ENCODE assay signal across 18 cellular contexts in the genomic region with DNA sequence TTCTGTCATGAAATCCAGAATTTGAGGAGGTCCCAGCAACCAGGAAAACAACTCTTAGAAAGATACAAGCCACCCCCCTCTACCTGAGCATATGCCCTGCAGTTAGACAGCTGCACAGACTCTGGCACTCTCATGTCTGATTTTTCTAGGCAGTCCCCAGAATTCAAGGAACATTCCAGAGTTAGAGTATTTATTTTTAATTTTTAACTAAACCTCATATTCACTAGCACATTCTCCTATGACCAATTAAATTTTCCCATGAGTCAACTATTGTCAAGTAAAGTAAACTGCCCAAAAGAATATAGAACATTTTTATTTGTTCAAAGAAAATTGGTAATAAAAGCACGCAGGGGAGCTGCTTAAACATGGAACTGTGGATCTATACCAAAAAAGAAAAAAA.
DNase-seq lines count a peak whose midpoint lies in the region; ATAC-seq, FAIRE-seq and TF ChIP-seq lines count a peak whose summit lies in the region.
"Had no signal": no experiment of that assay in that cellular context is flagged by ENCODE, and none has a peak within 500 bp of the region (broad histone marks: within the 10 kb centered on the region; RNA-seq: fewer than 3 reads in every experiment).

No MANE protein-coding gene starts in this region.

- TF ChIP-seq EP300 in HepG2 (IDR thresholded peaks at IDR 0.05; ENCODE audit: low read depth in 2 of 2, low read length in 2 of 2) (no peak), HepG2 (CRISPR knock-in tag; IDR thresholded peaks at IDR 0.05; ENCODE audit: borderline replicate concordance) (no peak)

- no peak overlapping the region for H3K9ac ChIP-seq in HepG2 (ENCODE audit: insufficient read depth, low read depth, low read length)

- no peaks in the 10 kb centered on the region for H3K79me2 ChIP-seq in HepG2 (ENCODE audit: insufficient read depth, low read length)

- H3K27ac ChIP-seq in body of pancreas (peak overlapping the region in 2 of 4 donors; percentile 33 to 60), HepG2 (ENCODE audit: extremely low read length, insufficient read depth, low read length) (no peak overlapping the region)

- no peaks in the 10 kb centered on the region for H3K27me3 Mint-ChIP-seq in nephron (ENCODE audit: low read depth)
- no peaks in the 10 kb centered on the region for H3K27me3 Mint-ChIP-seq in activated naive CD8-positive, alpha-beta T cell treated with anti-CD3 and anti-CD28 coated beads for 36 hours
- H3K27me3 Mint-ChIP-seq: B cell; CD4-positive, alpha-beta memory T cell had no signal

- no peaks in the 10 kb centered on the region for H3K27me3 ChIP-seq in body of pancreas
- no peaks in the 10 kb centered on the region; a peak in 1 of 5 replicates for H3K27me3 ChIP-seq in HepG2 (ENCODE audit: control insufficient read depth in 1 of 2, insufficient read depth in 2 of 2, low read length in 2 of 2)

- 43 to 47% methylated on average over 1 of the region's 1 CpG for WGBS in body of pancreas, 2 donors
- WGBS in HepG2 (ENCODE audit: low lambda C conversion rate), result 0% methylated on average over 1 of the region's 1 CpG

- DNase-seq in body of pancreas (no peak), kidney glomerular epithelial cell (lab: John Stamatoyannopoulos, UW) (peak; percentile 32), HepG2 (ENCODE audit: low spot score) (no peak)
- no peak for DNase-seq in activated naive CD8-positive, alpha-beta T cell treated with anti-CD3 and anti-CD28 coated beads for 36 hours
- DNase-seq: C1 segment of cervical spinal cord; CD4-positive, alpha-beta memory T cell; DMS79; GOT3 had no signal

- H3K4me3 ChIP-seq in body of pancreas (no peak overlapping the region), HepG2 (replicated peaks in 1 of 3; ENCODE audit: insufficient read depth in 1 of 3, low read depth in 2 of 3, low read length in 3 of 3) (no peak overlapping the region)
- H3K4me3 ChIP-seq: GM12878, HAP-1 had no signal

- no peaks in the 10 kb centered on the region for H3K36me3 Mint-ChIP-seq in nephron (ENCODE audit: low read depth)
- H3K36me3 Mint-ChIP-seq in activated naive CD8-positive, alpha-beta T cell treated with anti-CD3 and anti-CD28 coated beads for 36 hours, result no peaks in the 10 kb centered on the region
- H3K36me3 Mint-ChIP-seq: CD4-positive, alpha-beta memory T cell had no signal

- peaks cover 8% of the 10 kb centered on the region for H3K9me3 Mint-ChIP-seq in nephron
- H3K9me3 Mint-ChIP-seq in activated naive CD8-positive, alpha-beta T cell treated with anti-CD3 and anti-CD28 coated beads for 36 hours, result peaks cover under 1% of the 10 kb centered on the region

- intact Hi-C loops in body of pancreas (cut with DNase I) (no loop called here), HepG2 (cut with micrococcal nuclease; ENCODE audit: unreplicated experiment) (no loop called here)

- CTCF ChIA-PET in HepG2 (lab: Yijun Ruan, JAX; ENCODE audit: low intra/inter-chr PET ratio, low total read pairs), result no interaction called here

- no peak overlapping the region for H2AFZ ChIP-seq in HepG2 (ENCODE audit: low read length)

- H3K4me1 Mint-ChIP-seq in nephron, result peaks cover 22% of the 10 kb centered on the region
- no peaks in the 10 kb centered on the region for H3K4me1 Mint-ChIP-seq in activated naive CD8-positive, alpha-beta T cell treated with anti-CD3 and anti-CD28 coated beads for 36 hours
- H3K4me1 Mint-ChIP-seq: B cell; CD4-positive, alpha-beta memory T cell had no signal

- no peak overlapping the region for H3K4me3 Mint-ChIP-seq in nephron
- no peak overlapping the region for H3K4me3 Mint-ChIP-seq in activated naive CD8-positive, alpha-beta T cell treated with anti-CD3 and anti-CD28 coated beads for 36 hours
- H3K4me3 Mint-ChIP-seq: B cell; CD4-positive, alpha-beta memory T cell had no signal

- in situ Hi-C loops in HepG2 (cut with HindIII; ENCODE audit: extremely low pct_ligation_motif_present, low pct_unique_long_range_greater_than_20kb), result no loop called here

- H3K27ac Mint-ChIP-seq in nephron, result peak overlapping the region; percentile 44 to 69 (median 54)
- no peak overlapping the region for H3K27ac Mint-ChIP-seq in activated naive CD8-positive, alpha-beta T cell treated with anti-CD3 and anti-CD28 coated beads for 36 hours
- H3K27ac Mint-ChIP-seq: B cell; CD4-positive, alpha-beta memory T cell had no signal

- H3K4me2 ChIP-seq in HepG2 (ENCODE audit: low read depth, low read length), result no peak overlapping the region

- H3K36me3 ChIP-seq in body of pancreas (replicated peaks in 1 of 2; ENCODE audit: insufficient read depth in 1 of 2, low read depth in 2 of 2) (no peaks in the 10 kb centered on the region), HepG2 (replicated peaks in 1 of 2; ENCODE audit: control insufficient read depth in 1 of 2, insufficient read depth in 2 of 2, low read length in 2 of 2) (no peaks in the 10 kb centered on the region)
- H3K36me3 ChIP-seq: HAP-1 had no signal

- TF ChIP-seq CTCF in body of pancreas (IDR thresholded peaks at IDR 0.05) (no peak), nephron (IDR thresholded peaks at IDR 0.05; ENCODE audit: unreplicated experiment in 3 of 3) (no peak), HepG2 (CRISPR knock-in tag; IDR thresholded peaks at IDR 0.05) (no peak)

- POLR2A ChIA-PET in HepG2 (lab: Yijun Ruan, JAX), result no interaction called here

- no peak for FAIRE-seq in HepG2 (lab: Jason Lieb, UNC)
- FAIRE-seq: A204.1, GM12878, GM18507, GM19239, HTR-8/SVneo had no signal

- H3K4me1 ChIP-seq in body of pancreas (no peaks in the 10 kb centered on the region), HepG2 (ENCODE audit: insufficient read depth, low read length) (no peaks in the 10 kb centered on the region)
- H3K4me1 ChIP-seq: HAP-1 had no signal

- no peak for TF ChIP-seq RAD21 in HepG2 (CRISPR knock-in tag; IDR thresholded peaks at IDR 0.05)

- no TSS peak for BruUV-seq in HepG2 (replicated peaks; lab: Mats Ljungman, UMichigan)

- H3K9me3 ChIP-seq in body of pancreas (no peaks in the 10 kb centered on the region), HepG2 (ENCODE audit: low read length) (no peaks in the 10 kb centered on the region)
- H3K9me3 ChIP-seq: HAP-1 had no signal

- H4K20me1 ChIP-seq in HepG2 (ENCODE audit: insufficient read depth, low read length), result no peaks in the 10 kb centered on the region

- TF ChIP-seq POLR2A in body of pancreas (IDR thresholded peaks at IDR 0.05) (no peak), HepG2 (IDR thresholded peaks at IDR 0.05; ENCODE audit: insufficient read depth in 1 of 2, low read depth in 2 of 2, low read length in 2 of 2) (no peak)

- peak; percentile 40 for ATAC-seq in body of pancreas
- no peak for ATAC-seq in HepG2
- ATAC-seq in HG03432 (IDR thresholded peaks at IDR 0.05; ENCODE audit: unreplicated experiment), result no peak
- no peak for ATAC-seq in HG03045 (IDR thresholded peaks at IDR 0.05; ENCODE audit: unreplicated experiment)
- ATAC-seq: GM12878 had no signal

TF ChIP-seq in HepG2, 621 proteins besides CTCF, POLR2A, EP300 and RAD21 (continues in another document):
- TF ChIP-seq, protein P1, sequence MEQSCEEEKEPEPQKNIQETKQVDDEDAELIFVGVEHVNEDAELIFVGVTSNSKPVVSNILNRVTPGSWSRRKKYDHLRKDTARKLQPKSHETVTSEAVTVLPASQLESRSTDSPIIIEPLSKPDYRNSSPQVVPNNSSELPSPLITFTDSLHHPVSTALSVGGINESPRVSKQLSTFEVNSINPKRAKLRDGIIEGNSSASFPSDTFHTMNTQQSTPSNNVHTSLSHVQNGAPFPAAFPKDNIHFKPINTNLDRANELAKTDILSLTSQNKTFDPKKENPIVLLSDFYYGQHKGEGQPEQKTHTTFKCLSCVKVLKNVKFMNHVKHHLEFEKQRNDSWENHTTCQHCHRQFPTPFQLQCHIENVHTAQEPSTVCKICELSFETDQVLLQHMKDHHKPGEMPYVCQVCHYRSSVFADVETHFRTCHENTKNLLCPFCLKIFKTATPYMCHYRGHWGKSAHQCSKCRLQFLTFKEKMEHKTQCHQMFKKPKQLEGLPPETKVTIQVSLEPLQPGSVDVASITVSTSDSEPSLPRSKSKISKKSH (CRISPR knock-in tag; IDR thresholded peaks at IDR 0.05; ENCODE audit: borderline replicate concordance), result no peak
- TF ChIP-seq, protein P2, sequence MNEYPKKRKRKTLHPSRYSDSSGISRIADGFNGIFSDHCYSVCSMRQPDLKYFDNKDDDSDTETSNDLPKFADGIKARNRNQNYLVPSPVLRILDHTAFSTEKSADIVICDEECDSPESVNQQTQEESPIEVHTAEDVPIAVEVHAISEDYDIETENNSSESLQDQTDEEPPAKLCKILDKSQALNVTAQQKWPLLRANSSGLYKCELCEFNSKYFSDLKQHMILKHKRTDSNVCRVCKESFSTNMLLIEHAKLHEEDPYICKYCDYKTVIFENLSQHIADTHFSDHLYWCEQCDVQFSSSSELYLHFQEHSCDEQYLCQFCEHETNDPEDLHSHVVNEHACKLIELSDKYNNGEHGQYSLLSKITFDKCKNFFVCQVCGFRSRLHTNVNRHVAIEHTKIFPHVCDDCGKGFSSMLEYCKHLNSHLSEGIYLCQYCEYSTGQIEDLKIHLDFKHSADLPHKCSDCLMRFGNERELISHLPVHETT (CRISPR knock-in tag; conservative IDR thresholded peaks at IDR 0.05), result no peak
- TF ChIP-seq SRSF9 (IDR thresholded peaks at IDR 0.05; ENCODE audit: borderline replicate concordance, insufficient read depth, low read depth, low read length, poor library complexity, severe bottlenecking), result no peak
- no peak for TF ChIP-seq MYNN (CRISPR knock-in tag; IDR thresholded peaks at IDR 0.05; ENCODE audit: low read depth)
- TF ChIP-seq ZNF878 (CRISPR knock-in tag; IDR thresholded peaks at IDR 0.05), result no peak
- TF ChIP-seq CENPT (CRISPR knock-in tag; IDR thresholded peaks at IDR 0.05; ENCODE audit: low read depth), result no peak
- no peak for TF ChIP-seq ZNF430 (CRISPR knock-in tag; IDR thresholded peaks at IDR 0.05)
- TF ChIP-seq NONO (IDR thresholded peaks at IDR 0.05), result no peak
- no peak for TF ChIP-seq NONO (CRISPR knock-in tag; conservative IDR thresholded peaks at IDR 0.05)
- no peak for TF ChIP-seq SP5 (CRISPR knock-in tag; IDR thresholded peaks at IDR 0.05; ENCODE audit: borderline replicate concordance, low read depth)
- TF ChIP-seq, protein P3, sequence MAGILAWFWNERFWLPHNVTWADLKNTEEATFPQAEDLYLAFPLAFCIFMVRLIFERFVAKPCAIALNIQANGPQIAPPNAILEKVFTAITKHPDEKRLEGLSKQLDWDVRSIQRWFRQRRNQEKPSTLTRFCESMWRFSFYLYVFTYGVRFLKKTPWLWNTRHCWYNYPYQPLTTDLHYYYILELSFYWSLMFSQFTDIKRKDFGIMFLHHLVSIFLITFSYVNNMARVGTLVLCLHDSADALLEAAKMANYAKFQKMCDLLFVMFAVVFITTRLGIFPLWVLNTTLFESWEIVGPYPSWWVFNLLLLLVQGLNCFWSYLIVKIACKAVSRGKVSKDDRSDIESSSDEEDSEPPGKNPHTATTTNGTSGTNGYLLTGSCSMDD (CRISPR knock-in tag; IDR thresholded peaks at IDR 0.05), result no peak
